In the genomic region with DNA sequence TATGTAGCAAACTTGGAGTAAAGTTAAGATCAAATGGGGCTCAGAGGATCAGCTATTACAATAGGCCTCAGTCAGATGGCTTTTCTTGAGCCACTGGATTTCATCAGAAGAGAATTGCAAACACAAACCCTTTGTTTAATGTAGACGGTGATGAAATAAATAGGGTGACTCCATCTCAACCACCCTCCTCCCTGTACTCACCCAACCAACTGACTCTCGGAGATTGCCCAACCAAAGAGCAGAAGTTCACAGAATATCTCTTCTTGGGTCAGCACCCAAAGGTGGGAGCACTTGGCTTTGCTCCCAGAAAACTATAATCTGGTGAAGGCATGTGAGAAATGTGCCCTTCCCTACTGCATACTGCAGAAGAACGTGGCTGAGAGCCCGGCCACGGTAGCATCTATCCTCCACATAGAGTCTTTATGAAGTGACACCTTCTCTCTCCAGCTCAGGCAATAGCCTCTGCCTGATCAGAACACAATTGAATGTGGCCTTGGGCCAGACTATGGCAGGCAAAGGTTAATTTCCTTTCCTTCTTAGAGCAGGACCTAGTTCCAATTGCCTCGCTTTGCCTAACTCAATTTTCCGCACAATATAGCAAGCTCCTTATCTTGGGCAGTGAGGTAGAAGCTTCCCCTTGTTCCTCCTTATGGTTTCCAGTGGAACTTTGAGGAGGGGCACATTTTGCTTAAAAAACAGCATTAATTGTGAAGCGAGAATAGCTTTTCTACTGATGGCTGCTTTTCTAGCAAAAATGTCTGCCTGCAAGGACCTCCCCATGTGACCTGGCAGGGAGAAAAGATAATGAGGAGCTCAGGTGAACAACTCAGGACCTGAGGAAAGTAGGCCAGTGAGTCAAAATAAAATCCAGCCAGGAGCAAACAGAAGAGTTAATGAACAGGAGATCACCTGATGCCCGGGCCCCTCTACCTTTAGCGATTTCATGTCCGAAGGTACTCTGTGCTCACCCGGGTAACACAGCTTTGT, we compare ENCODE assay signal across 10 cellular contexts.
DNase-seq lines count a peak whose midpoint lies in the region; ATAC-seq and TF ChIP-seq lines count a peak whose summit lies in the region.
"Had no signal": no experiment of that assay in that cellular context is flagged by ENCODE, and none has a peak within 500 bp of the region (broad histone marks: within the 10 kb centered on the region; RNA-seq: fewer than 3 reads in every experiment).

No MANE protein-coding gene starts in this region.

- H3K27me3 ChIP-seq in fibroblast of lung (ENCODE audit: control insufficient read depth, insufficient read depth, low read length) (no peaks in the 10 kb centered on the region), osteoblast (ENCODE audit: insufficient read depth, low read length) (no peaks in the 10 kb centered on the region)

- no peak for ATAC-seq in HG03280 (IDR thresholded peaks at IDR 0.05; ENCODE audit: unreplicated experiment)
- ATAC-seq: left colon had no signal

- H4K20me1 ChIP-seq in fibroblast of lung (ENCODE audit: control insufficient read depth, extremely low read depth, insufficient read depth, low read length) (no peaks in the 10 kb centered on the region), osteoblast (ENCODE audit: insufficient read depth, low read length) (no peaks in the 10 kb centered on the region)

- H3K9me3 ChIP-seq in fibroblast of lung (ENCODE audit: control insufficient read depth, insufficient read depth, low read depth, low read length) (no peaks in the 10 kb centered on the region), osteoblast (ENCODE audit: low read depth, low read length) (no peaks in the 10 kb centered on the region)

- H3K79me2 ChIP-seq in fibroblast of lung (ENCODE audit: control insufficient read depth, insufficient read depth, low read length) (no peaks in the 10 kb centered on the region), osteoblast (ENCODE audit: insufficient read depth, low read length) (no peaks in the 10 kb centered on the region)

- no peak overlapping the region for H3K9ac ChIP-seq in fibroblast of lung (ENCODE audit: insufficient read depth, low read length)

- CTCF ChIA-PET in RWPE1 (lab: Yijun Ruan, JAX): interaction anchor here (0.6 kb wide), 1 partner anchor 21 kb away, joined by 3 read pairs; no protein-coding TSS in a partner anchor

- H2AFZ ChIP-seq in fibroblast of lung (ENCODE audit: low read length) (no peak overlapping the region), osteoblast (ENCODE audit: low read length) (no peak overlapping the region)

- POLR2A ChIA-PET in RWPE1 (lab: Yijun Ruan, JAX; ENCODE audit: low non-redundant PET): no interaction called here

- no peak overlapping the region for H3K4me3 ChIP-seq in fibroblast of lung (replicated peaks in 1 of 4; ENCODE audit: control extremely low read depth in 1 of 4, insufficient read depth in 1 of 4, low read depth in 3 of 4, low read length in 4 of 4)
- H3K4me3 ChIP-seq in osteoblast (ENCODE audit: insufficient read depth, low read length): no peak overlapping the region

- H3K27ac ChIP-seq in RWPE1 (peak overlapping the region; percentile 66), fibroblast of lung (ENCODE audit: insufficient read depth, low read length) (peak overlapping the region; percentile 27), osteoblast (ENCODE audit: low read depth, low read length) (peak overlapping the region; percentile 54)

- H3K4me1 ChIP-seq in fibroblast of lung (ENCODE audit: control insufficient read depth, extremely low read depth, insufficient read depth, low read length): peaks cover 18% of the 10 kb centered on the region
- peaks cover 26% of the 10 kb centered on the region for H3K4me1 ChIP-seq in osteoblast (ENCODE audit: insufficient read depth, low read length)

- H3K4me2 ChIP-seq in fibroblast of lung (ENCODE audit: extremely low read depth, insufficient read depth, low read length): peak overlapping the region; percentile 8
- no peak overlapping the region for H3K4me2 ChIP-seq in osteoblast (ENCODE audit: insufficient read depth, low read length)

- TF ChIP-seq CTCF in RWPE1 (conservative IDR thresholded peaks at IDR 0.05; ENCODE audit: low read depth) (no peak), fibroblast of lung (conservative IDR thresholded peaks at IDR 0.05 in 1 of 2, IDR thresholded peaks at IDR 0.05 in 1 of 2; ENCODE audit: low read depth in 1 of 2, low read length in 2 of 2) (no peak), osteoblast (IDR thresholded peaks at IDR 0.05; ENCODE audit: extremely low read depth, low read depth, low read length) (no peak)

- DNase-seq in Caki2 (ENCODE audit: low read depth): peak; percentile 82
- peak; percentile 93 for DNase-seq in RWPE1 (ENCODE audit: low spot score)
- DNase-seq in fibroblast of lung (ENCODE audit: low read depth in 2 of 2): peak; percentile 91 to 93
- DNase-seq in osteoblast (ENCODE audit: insufficient read length, low spot score, missing footprints): peak; percentile 68
- no peak for DNase-seq in KBM-7
- DNase-seq in activated CD8-positive, alpha-beta memory T cell treated with anti-CD3 and anti-CD28 coated beads, Interleukin-2, amount 50 U/mL, for 48 hours: no peak
- DNase-seq in middle frontal gyrus (ENCODE audit: extremely low spot score, low spot score): no peak
- DNase-seq: left colon, NCI-H526 treated with DMSO at 0.1 percent for 48 hours had no signal

- in situ Hi-C loops in Caki2 (cut with HindIII; ENCODE audit: low pct_unique_long_range_greater_than_20kb, low sequenced_read_pairs) (no loop called here), KBM-7 (cut with MboI; ENCODE audit: low pct_unique_long_range_greater_than_20kb, low sequenced_read_pairs) (no loop called here)

- H3K36me3 ChIP-seq in fibroblast of lung (ENCODE audit: control insufficient read depth, insufficient read depth, low read length): no peaks in the 10 kb centered on the region
- no peaks in the 10 kb centered on the region for H3K36me3 ChIP-seq in osteoblast (ENCODE audit: insufficient read depth, low read length)

Comparison
In these comparisons a context has a peak if more than half of its experiments do, and no peak if none do; other contexts are left out.
1. DNase-seq: peak in Caki2 (single experiment), RWPE1 (single experiment), fibroblast of lung (2 of 2) and osteoblast (single experiment); none in KBM-7 (single experiment), activated CD8-positive, alpha-beta memory T cell treated with anti-CD3 and anti-CD28 coated beads, Interleukin-2, amount 50 U/mL, for 48 hours (single experiment) and middle frontal gyrus (single experiment).
2. Peak in every context shown above with its lines, with median percentiles within 50 percentile points of each other: H3K27ac ChIP-seq.